ENCODE assay signal across 1 cellular context in genomic region chr1:162676087-162676486, GRCh38.
TF ChIP-seq lines count a peak whose summit lies in the region.

No MANE protein-coding gene starts in this region.

TF ChIP-seq in GM23338, 12 proteins besides CTCF, POLR2A, EP300 and RAD21 (continued from another document):
- TF ChIP-seq ZNF462 (CRISPR knock-in tag; IDR thresholded peaks at IDR 0.05) (no peak), ZNF331 (CRISPR knock-in tag; IDR thresholded peaks at IDR 0.05; ENCODE audit: low read depth) (no peak), JUNB (IDR thresholded peaks at IDR 0.05; ENCODE audit: unreplicated experiment) (no peak)
